In genomic region chr5:32709789-32710334, GRCh38 we compare ENCODE assay signal across 8 cellular contexts. TPM values are rescaled to one million over a fixed set of nuclear protein-coding genes. Genes with fewer than 3 reads are reported as not detected.
DNase-seq lines count a peak whose midpoint lies in the region; ATAC-seq and TF ChIP-seq lines count a peak whose summit lies in the region.

No MANE protein-coding gene starts in this region.

- no peak for TF ChIP-seq EP300 in gastroesophageal sphincter (IDR thresholded peaks at IDR 0.05)

- TF ChIP-seq CTCF in gastroesophageal sphincter (IDR thresholded peaks at IDR 0.05) = peak; percentile 8 to 78 (median 50)
- peak; percentile 77 for TF ChIP-seq CTCF in neural progenitor cell (IDR thresholded peaks at IDR 0.05)

- peak; percentile 64 for ATAC-seq in activated CD4-positive, alpha-beta T cell treated with anti-CD3 and anti-CD28 coated beads for 36 hours
- peak; percentile 66 for ATAC-seq in HG03196 (IDR thresholded peaks at IDR 0.05; ENCODE audit: unreplicated experiment)
- ATAC-seq in gastroesophageal sphincter = peak; percentile 66

- peak overlapping the region; percentile 93 for H3K4me2 ChIP-seq in neural progenitor cell

- peak overlapping the region; percentile 81 for H2AFZ ChIP-seq in neural progenitor cell (replicated peaks)

- intact Hi-C loops in activated CD4-positive, alpha-beta T cell treated with anti-CD3 and anti-CD28 coated beads for 36 hours (cut with DNase I, micrococcal nuclease) = loop anchor here (1.0 to 10.0 kb wide), 5 partner anchors 232 to 1225 kb away; partner anchors contain the start of gene RXFP3 (in 1 of the 2)
- intact Hi-C loops in activated T-helper 2 cell treated with anti-CD3 and anti-CD28 coated beads, Interferon-gamma antibody, Interleukin-2, Interleukin-4, amounts not matched to agents 10 μg/mL and 5 μg/mL and 100 μg/mL, durations not matched to agents 14 hours and 24 hours and 36 hours (cut with micrococcal nuclease) = loop anchor here (1.0 to 10.0 kb wide), 4 partner anchors 232 to 1227 kb away; partner anchors contain the start of gene RXFP3

- no peaks in the 10 kb centered on the region for H3K36me3 Mint-ChIP-seq in activated CD4-positive, alpha-beta T cell treated with anti-CD3 and anti-CD28 coated beads for 36 hours (ENCODE audit: low read depth)
- H3K36me3 Mint-ChIP-seq in activated T-helper 2 cell treated with anti-CD3 and anti-CD28 coated beads, Interferon-gamma antibody, Interleukin-2, Interleukin-4, amounts not matched to agents 10 μg/mL and 5 μg/mL and 100 μg/mL, durations not matched to agents 14 hours and 24 hours and 36 hours (ENCODE audit: low read depth) = no peaks in the 10 kb centered on the region
- H3K36me3 Mint-ChIP-seq in neural progenitor cell = no peaks in the 10 kb centered on the region

- H3F3A ChIP-seq in neural progenitor cell (ENCODE audit: low read depth) = peaks cover 9% of the 10 kb centered on the region

- CTCF ChIA-PET in activated CD4-positive, alpha-beta T cell treated with anti-CD3 and anti-CD28 coated beads for 36 hours (lab: Charles Lee) = interaction anchor here (0.7 kb wide), 2 partner anchors 413 to 1050 kb away, joined by 3 to 4 read pairs; no protein-coding TSS in a partner anchor

- peaks cover 68% of the 10 kb centered on the region for H3K27me3 Mint-ChIP-seq in activated CD4-positive, alpha-beta T cell treated with anti-CD3 and anti-CD28 coated beads for 36 hours
- peaks cover 57% of the 10 kb centered on the region for H3K27me3 Mint-ChIP-seq in activated T-helper 2 cell treated with anti-CD3 and anti-CD28 coated beads, Interferon-gamma antibody, Interleukin-2, Interleukin-4, amounts not matched to agents 10 μg/mL and 5 μg/mL and 100 μg/mL, durations not matched to agents 14 hours and 24 hours and 36 hours (ENCODE audit: low read depth)
- peaks cover 60% of the 10 kb centered on the region for H3K27me3 Mint-ChIP-seq in neural progenitor cell (ENCODE audit: insufficient read depth, low read depth)

- H3K36me3 ChIP-seq in gastroesophageal sphincter = no peaks in the 10 kb centered on the region
- no peaks in the 10 kb centered on the region for H3K36me3 ChIP-seq in neural progenitor cell

- POLR2A ChIA-PET in activated CD4-positive, alpha-beta T cell treated with anti-CD3 and anti-CD28 coated beads for 36 hours (lab: Charles Lee) = no interaction called here

- peak overlapping the region; percentile 68 for H3K4me3 Mint-ChIP-seq in activated CD4-positive, alpha-beta T cell treated with anti-CD3 and anti-CD28 coated beads for 36 hours
- H3K4me3 Mint-ChIP-seq in activated T-helper 2 cell treated with anti-CD3 and anti-CD28 coated beads, Interferon-gamma antibody, Interleukin-2, Interleukin-4, amounts not matched to agents 10 μg/mL and 5 μg/mL and 100 μg/mL, durations not matched to agents 14 hours and 24 hours and 36 hours (ENCODE audit: low read depth) = peak overlapping the region; percentile 80
- peak overlapping the region; percentile 78 for H3K4me3 Mint-ChIP-seq in neural progenitor cell

- H3K4me1 Mint-ChIP-seq in activated CD4-positive, alpha-beta T cell treated with anti-CD3 and anti-CD28 coated beads for 36 hours = peaks cover 27% of the 10 kb centered on the region
- peaks cover 19% of the 10 kb centered on the region for H3K4me1 Mint-ChIP-seq in activated T-helper 2 cell treated with anti-CD3 and anti-CD28 coated beads, Interferon-gamma antibody, Interleukin-2, Interleukin-4, amounts not matched to agents 10 μg/mL and 5 μg/mL and 100 μg/mL, durations not matched to agents 14 hours and 24 hours and 36 hours (ENCODE audit: low read depth)
- H3K4me1 Mint-ChIP-seq in neural progenitor cell = peaks cover 14% of the 10 kb centered on the region

- DNase-seq in activated CD4-positive, alpha-beta T cell treated with anti-CD3 and anti-CD28 coated beads for 36 hours = peak; percentile 80
- no peak for DNase-seq in activated CD4-positive, alpha-beta T cell treated with anti-CD3 and anti-CD28 coated beads, Interleukin-2, amount 50 U/mL, for 4 hours
- peak; percentile 59 for DNase-seq in NCI-H774 (lab: John Stamatoyannopoulos, UW)
- DNase-seq in activated T-helper 2 cell treated with anti-CD3 and anti-CD28 coated beads, Interferon-gamma antibody, Interleukin-2, Interleukin-4, amounts not matched to agents 10 μg/mL and 5 μg/mL and 100 μg/mL, durations not matched to agents 14 hours and 24 hours and 36 hours (ENCODE audit: low spot score) = peak; percentile 56
- peak; percentile 88 for DNase-seq in neural progenitor cell (ENCODE audit: low spot score)
- DNase-seq in ureter (ENCODE audit: low spot score) = peak; percentile 71

- no peak overlapping the region for H3K27ac Mint-ChIP-seq in activated CD4-positive, alpha-beta T cell treated with anti-CD3 and anti-CD28 coated beads for 36 hours
- no peak overlapping the region for H3K27ac Mint-ChIP-seq in activated T-helper 2 cell treated with anti-CD3 and anti-CD28 coated beads, Interferon-gamma antibody, Interleukin-2, Interleukin-4, amounts not matched to agents 10 μg/mL and 5 μg/mL and 100 μg/mL, durations not matched to agents 14 hours and 24 hours and 36 hours
- no peak overlapping the region for H3K27ac Mint-ChIP-seq in neural progenitor cell

- H3K9me3 ChIP-seq in gastroesophageal sphincter (no peaks in the 10 kb centered on the region), neural progenitor cell (ENCODE audit: low read depth) (no peaks in the 10 kb centered on the region)

- H4K20me1 ChIP-seq in neural progenitor cell (ENCODE audit: low read depth) = peaks cover 13% of the 10 kb centered on the region

- H3K4me3 ChIP-seq in gastroesophageal sphincter (peak overlapping the region; percentile 42 to 64), neural progenitor cell (peak overlapping the region; percentile 53)

- 0 to 1% methylated on average over 5 to 18 of the region's 39 CpGs for WGBS in gastroesophageal sphincter (ENCODE audit: low coverage in 1 of 2), 2 donors

- H3K9ac ChIP-seq in neural progenitor cell = no peak overlapping the region

- H3K9me3 Mint-ChIP-seq in activated CD4-positive, alpha-beta T cell treated with anti-CD3 and anti-CD28 coated beads for 36 hours (ENCODE audit: low read depth) = no peaks in the 10 kb centered on the region
- no peaks in the 10 kb centered on the region for H3K9me3 Mint-ChIP-seq in activated T-helper 2 cell treated with anti-CD3 and anti-CD28 coated beads, Interferon-gamma antibody, Interleukin-2, Interleukin-4, amounts not matched to agents 10 μg/mL and 5 μg/mL and 100 μg/mL, durations not matched to agents 14 hours and 24 hours and 36 hours
- H3K9me3 Mint-ChIP-seq in neural progenitor cell = no peaks in the 10 kb centered on the region

- H3K4me1 ChIP-seq in gastroesophageal sphincter (peaks cover 0 to 37% (median 20%) of the 10 kb centered on the region in 3 donors), neural progenitor cell (peaks cover 43% of the 10 kb centered on the region)

- no peaks in the 10 kb centered on the region for H3K79me2 ChIP-seq in neural progenitor cell (ENCODE audit: low read depth)

- H3K27me3 ChIP-seq in gastroesophageal sphincter (peaks cover 40% of the 10 kb centered on the region), neural progenitor cell (peaks cover 75% of the 10 kb centered on the region)

- no peak for TF ChIP-seq POLR2A in gastroesophageal sphincter (IDR thresholded peaks at IDR 0.05)

- peak overlapping the region in 2 of 4 donors; percentile 8 to 51 for H3K27ac ChIP-seq in gastroesophageal sphincter
- no peak overlapping the region for H3K27ac ChIP-seq in neural progenitor cell

RNA-seq across cellular contexts. Expression of gene NPR3, which starts 1.3 kb away (rescaled TPM):
- under 1 TPM; 0.05 to 0.09 TPM for total RNA-seq in activated CD4-positive, alpha-beta T cell treated with anti-CD3 and anti-CD28 coated beads for 36 hours
- 0.02 TPM in 1 of 2 replicates, not detected in the other for total RNA-seq in activated T-helper 2 cell treated with anti-CD3 and anti-CD28 coated beads, Interferon-gamma antibody, Interleukin-2, Interleukin-4, amounts not matched to agents 10 μg/mL and 5 μg/mL and 100 μg/mL, durations not matched to agents 14 hours and 24 hours and 36 hours
- 1 to 10 TPM in 3 of 4 donors, under 1 TPM in 1; 0.81 to 4.9 (median 1.3) TPM for total RNA-seq in gastroesophageal sphincter
- total RNA-seq in neural progenitor cell (ENCODE audit: low replicate concordance) = 0.31 TPM in 1 of 2 replicates, not detected in the other
- total RNA-seq in ureter = 1.4 TPM

Comparison
In these comparisons a context has a peak if more than half of its experiments do, and no peak if none do; other contexts are left out.
1. DNase-seq: peak in activated CD4-positive, alpha-beta T cell treated with anti-CD3 and anti-CD28 coated beads for 36 hours (single experiment), NCI-H774 (single experiment), activated T-helper 2 cell treated with anti-CD3 and anti-CD28 coated beads, Interferon-gamma antibody, Interleukin-2, Interleukin-4, amounts not matched to agents 10 μg/mL and 5 μg/mL and 100 μg/mL, durations not matched to agents 14 hours and 24 hours and 36 hours (single experiment), neural progenitor cell (single experiment) and ureter (single experiment); none in activated CD4-positive, alpha-beta T cell treated with anti-CD3 and anti-CD28 coated beads, Interleukin-2, amount 50 U/mL, for 4 hours (0 of 2).
2. Peak in every context shown above with its lines, with median percentiles within 50 percentile points of each other: ATAC-seq and H3K4me3 Mint-ChIP-seq.